In the genomic region with DNA sequence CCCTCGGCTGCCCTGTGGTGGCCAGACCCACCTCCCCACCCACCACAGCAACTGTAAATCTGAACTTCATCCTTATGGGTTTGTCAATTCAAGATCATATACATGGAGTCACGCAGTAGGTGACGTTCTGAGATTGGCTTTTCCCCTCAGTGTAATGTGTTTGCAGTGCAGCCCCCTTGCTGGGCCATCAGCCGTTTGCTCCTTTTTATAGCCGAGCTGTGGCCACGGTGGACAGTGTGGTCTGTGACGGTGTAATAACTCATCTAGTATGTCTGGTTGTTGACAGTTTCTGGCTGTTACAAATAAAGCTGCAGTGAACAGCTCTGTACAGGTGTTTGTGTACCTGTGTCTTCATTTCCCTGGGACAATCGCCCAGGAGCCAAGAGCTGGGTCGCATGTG, we compare ENCODE assay signal across 15 cellular contexts. TPM values are rescaled to one million over a fixed set of nuclear protein-coding genes. Genes with fewer than 3 reads are reported as not detected.
DNase-seq lines count a peak whose midpoint lies in the region; ATAC-seq and TF ChIP-seq lines count a peak whose summit lies in the region.
"Had no signal": no experiment of that assay in that cellular context is flagged by ENCODE, and none has a peak within 500 bp of the region (broad histone marks: within the 10 kb centered on the region; RNA-seq: fewer than 3 reads in every experiment).

No MANE protein-coding gene starts in this region.

- no peak for TF ChIP-seq CTCF in progenitor cell of endocrine pancreas (IDR thresholded peaks at IDR 0.05; ENCODE audit: unreplicated experiment)

- no peak overlapping the region for H3K27ac ChIP-seq in mesenchymal stem cell (ENCODE audit: low read length, poor library complexity, severe bottlenecking)
- H3K27ac ChIP-seq: 22Rv1, GM23248 had no signal

- H3K4ac ChIP-seq in mesenchymal stem cell (ENCODE audit: low read depth in 1 of 2, low read length in 2 of 2): no peak overlapping the region

- H3K4me2 ChIP-seq in mesenchymal stem cell (ENCODE audit: low read length, poor library complexity, severe bottlenecking): no peak overlapping the region

- no peak overlapping the region for H3K9ac ChIP-seq in mesenchymal stem cell (ENCODE audit: low read length)
- H3K9ac ChIP-seq: GM23248 had no signal

- H2BK12ac ChIP-seq in mesenchymal stem cell (ENCODE audit: low read length in 2 of 2): peak overlapping the region in 1 of 2 experiments; percentile 55

- no peak overlapping the region for H2BK15ac ChIP-seq in mesenchymal stem cell (ENCODE audit: low read depth, poor library complexity, severe bottlenecking)

- DNase-seq in NCI-H1417 (lab: John Stamatoyannopoulos, UW) (peak in 2 of 3 experiments; percentile 34 to 67), NCI-H1417 treated with DMSO at 0.1 percent for 48 hours (lab: John Stamatoyannopoulos, UW) (no peak), NCI-H146 treated with DMSO at 0.1 percent for 48 hours (lab: John Stamatoyannopoulos, UW; ENCODE audit: unreplicated experiment) (peak; percentile 22), mesenchymal stem cell (no peak), progenitor cell of endocrine pancreas (ENCODE audit: low spot score, unreplicated experiment) (no peak), retina (no peak)
- DNase-seq: CD4-positive, CD25-positive, alpha-beta regulatory T cell; DMS53; GF-D8; GM23248 had no signal

- no peaks in the 10 kb centered on the region for H3K36me3 ChIP-seq in mesenchymal stem cell (ENCODE audit: control insufficient read depth in 1 of 2, insufficient read depth in 2 of 2, low read depth in 1 of 2, low read length in 2 of 2)

- peaks cover 8% of the 10 kb centered on the region for H3K27me3 Mint-ChIP-seq in progenitor cell of endocrine pancreas

- peak overlapping the region; percentile 40 for H4K91ac ChIP-seq in mesenchymal stem cell (ENCODE audit: low read length)

- no peak overlapping the region for H3K23ac ChIP-seq in mesenchymal stem cell (ENCODE audit: low read length in 2 of 2)

- ATAC-seq in GM21529 (IDR thresholded peaks at IDR 0.05; ENCODE audit: unreplicated experiment) (no peak), HG02610 (IDR thresholded peaks at IDR 0.05; ENCODE audit: unreplicated experiment) (no peak)
- ATAC-seq: HCT116 had no signal

- no peak overlapping the region for H2BK120ac ChIP-seq in mesenchymal stem cell (ENCODE audit: low read depth, low read length)

- H3K27ac Mint-ChIP-seq in progenitor cell of endocrine pancreas: no peak overlapping the region
- H3K27ac Mint-ChIP-seq: CD4-positive, CD25-positive, alpha-beta regulatory T cell; IgD-negative memory B cell had no signal

- H2AFZ ChIP-seq in mesenchymal stem cell (ENCODE audit: low read depth, low read length): no peak overlapping the region
- H2AFZ ChIP-seq: GM23248 had no signal

- H3K27me3 ChIP-seq in mesenchymal stem cell (ENCODE audit: control insufficient read depth in 1 of 2, insufficient read depth in 1 of 2, low read length in 2 of 2): peaks cover 0 to 6% of the 10 kb centered on the region in 2 experiments

- H3K14ac ChIP-seq in mesenchymal stem cell (ENCODE audit: low read length in 2 of 2): no peak overlapping the region

- H3K9me3 Mint-ChIP-seq in progenitor cell of endocrine pancreas (ENCODE audit: low read depth): no peaks in the 10 kb centered on the region

- 73% methylated on average over 9 of the region's 9 CpGs for WGBS in mesenchymal stem cell

- H3K79me1 ChIP-seq in mesenchymal stem cell (replicated peaks; ENCODE audit: low read length, poor library complexity, severe bottlenecking): no peaks in the 10 kb centered on the region

- no peak overlapping the region for H3K4me3 ChIP-seq in mesenchymal stem cell (ENCODE audit: insufficient read depth in 1 of 2, low read depth in 1 of 2, low read length in 2 of 2)
- H3K4me3 ChIP-seq: GM23248 had no signal

- H2AK5ac ChIP-seq in mesenchymal stem cell (ENCODE audit: low read length, severe bottlenecking): no peak overlapping the region

- H3K4me1 Mint-ChIP-seq in progenitor cell of endocrine pancreas (ENCODE audit: low read depth): peaks cover 1% of the 10 kb centered on the region

- no peak overlapping the region for H3K18ac ChIP-seq in mesenchymal stem cell (ENCODE audit: low read depth in 1 of 2, low read length in 2 of 2)

- H4K8ac ChIP-seq in mesenchymal stem cell (ENCODE audit: low read length): no peak overlapping the region

- H2BK5ac ChIP-seq in mesenchymal stem cell (ENCODE audit: low read depth, low read length, poor library complexity, severe bottlenecking): no peak overlapping the region

- no peak overlapping the region for H3K4me3 Mint-ChIP-seq in progenitor cell of endocrine pancreas (ENCODE audit: low read depth)
- H3K4me3 Mint-ChIP-seq: CD4-positive, CD25-positive, alpha-beta regulatory T cell; IgD-negative memory B cell had no signal

- no peaks in the 10 kb centered on the region for H3K9me3 ChIP-seq in mesenchymal stem cell (ENCODE audit: control insufficient read depth, low read length)

- no peaks in the 10 kb centered on the region for H3K36me3 Mint-ChIP-seq in progenitor cell of endocrine pancreas (ENCODE audit: insufficient read depth)
- H3K36me3 Mint-ChIP-seq: CD4-positive, CD25-positive, alpha-beta regulatory T cell had no signal

- peaks cover 40% of the 10 kb centered on the region for H3K4me1 ChIP-seq in mesenchymal stem cell (ENCODE audit: control insufficient read depth, insufficient read depth, low read depth, low read length)

RNA-seq across cellular contexts. Expression of gene HTRA3, which starts 10.7 kb away (rescaled TPM):
- polyA plus RNA-seq in mesenchymal stem cell (2013, experiment 1 of 2): 88.3 TPM
- 87.5 TPM for polyA plus RNA-seq in mesenchymal stem cell (2013, experiment 2 of 2)
- 0.69 and 0.86 TPM in 2 replicates for total RNA-seq in progenitor cell of endocrine pancreas
- total RNA-seq: CD4-positive, CD25-positive, alpha-beta regulatory T cell had no signal
- polyA plus RNA-seq: CD4-positive, CD25-positive, alpha-beta regulatory T cell; IgD-negative memory B cell had no signal

RNA-seq across cellular contexts. Expression of gene SH3TC1, which starts 59.7 kb away (rescaled TPM):
- 8.0 TPM for polyA plus RNA-seq in mesenchymal stem cell (2013, experiment 1 of 2)
- 7.6 TPM for polyA plus RNA-seq in mesenchymal stem cell (2013, experiment 2 of 2)
- 11.2 and 12.5 TPM in 2 replicates for total RNA-seq in progenitor cell of endocrine pancreas

Comparison
In these comparisons a context has a peak if more than half of its experiments do, and no peak if none do; other contexts are left out.
1. DNase-seq: peak in NCI-H1417 (2 of 3) and NCI-H146 treated with DMSO at 0.1 percent for 48 hours (single experiment); none in NCI-H1417 treated with DMSO at 0.1 percent for 48 hours (single experiment), mesenchymal stem cell (single experiment), progenitor cell of endocrine pancreas (single experiment) and retina (single experiment).